In genomic region chr7:137626469-137627067, GRCh38 we compare ENCODE assay signal across 8 cellular contexts.
A peak's percentile ranks its signal among the peaks of the same experiment; 100 is the strongest.
DNase-seq lines count a peak whose midpoint lies in the region; ATAC-seq, FAIRE-seq and TF ChIP-seq lines count a peak whose summit lies in the region.

No MANE protein-coding gene starts in this region.

- TF ChIP-seq RAD21 in A549 (conservative IDR thresholded peaks at IDR 0.05 in 1 of 2, IDR thresholded peaks at IDR 0.05 in 1 of 2) (peak; percentile 23 to 37; a peak in 2 of 5 replicates), HCT116 (IDR thresholded peaks at IDR 0.05; ENCODE audit: low read depth) (peak; percentile 65)

- POLR2A ChIA-PET in A549 (lab: Yijun Ruan, JAX) (no interaction called here), HCT116 (lab: Charles Lee) (no interaction called here)

- 14% methylated on average over 8 of the region's 8 CpGs for WGBS in A549 (ENCODE audit: missing lambda C conversion rate)

- H3K27ac Mint-ChIP-seq in activated CD8-positive, alpha-beta memory T cell treated with anti-CD3 and anti-CD28 coated beads, Interleukin-2, amount 10 ng/mL, durations not matched to agents 7 days and 5 days: no peak overlapping the region
- H3K27ac Mint-ChIP-seq in glutamatergic neuron (ENCODE audit: unreplicated experiment): no peak overlapping the region

- peak; percentile 48 for TF ChIP-seq CTCF in A549 (IDR thresholded peaks at IDR 0.05)
- TF ChIP-seq CTCF in HCT116 (IDR thresholded peaks at IDR 0.05 in 2 of 3, conservative IDR thresholded peaks at IDR 0.05 in 1 of 3; ENCODE audit: borderline replicate concordance in 1 of 3, insufficient read depth in 1 of 3, low read depth in 2 of 3, low read length in 2 of 3): peak; percentile 50 to 83 (median 76); a peak in 5 of 6 replicates
- peak; percentile 79 for TF ChIP-seq CTCF in glutamatergic neuron (IDR thresholded peaks at IDR 0.05; ENCODE audit: partially characterized antibody, unreplicated experiment)

- no peaks in the 10 kb centered on the region for H4K20me1 ChIP-seq in HCT116 (ENCODE audit: insufficient read depth)

- no peak for TF ChIP-seq POLR2A in A549 (IDR thresholded peaks at IDR 0.05; ENCODE audit: low read length)
- no peak for TF ChIP-seq POLR2A in HCT116 (IDR thresholded peaks at IDR 0.05; ENCODE audit: borderline replicate concordance, extremely low read depth, insufficient read depth, insufficient read length)

- H3K27ac ChIP-seq in A549 (no peak overlapping the region), HCT116 (ENCODE audit: low read depth, low read length) (no peak overlapping the region)

- H3K9me3 ChIP-seq in A549 (no peaks in the 10 kb centered on the region), HCT116 (ENCODE audit: control insufficient read depth in 1 of 2, insufficient read depth in 1 of 2, low read depth in 1 of 2, low read length in 2 of 2) (no peaks in the 10 kb centered on the region)

- no peak overlapping the region for H3K9ac ChIP-seq in HCT116 (ENCODE audit: low read length)

- no peaks in the 10 kb centered on the region for H3K9me3 Mint-ChIP-seq in activated CD8-positive, alpha-beta memory T cell treated with anti-CD3 and anti-CD28 coated beads, Interleukin-2, amount 10 ng/mL, durations not matched to agents 7 days and 5 days (ENCODE audit: low read depth)
- H3K9me3 Mint-ChIP-seq in glutamatergic neuron (ENCODE audit: unreplicated experiment): no peaks in the 10 kb centered on the region

- H3K4me1 Mint-ChIP-seq in activated CD8-positive, alpha-beta memory T cell treated with anti-CD3 and anti-CD28 coated beads, Interleukin-2, amount 10 ng/mL, durations not matched to agents 7 days and 5 days: no peaks in the 10 kb centered on the region
- H3K4me1 Mint-ChIP-seq in glutamatergic neuron (ENCODE audit: low read depth, unreplicated experiment): no peaks in the 10 kb centered on the region

- H3K27me3 Mint-ChIP-seq in activated CD8-positive, alpha-beta memory T cell treated with anti-CD3 and anti-CD28 coated beads, Interleukin-2, amount 10 ng/mL, durations not matched to agents 7 days and 5 days: peaks cover 15% of the 10 kb centered on the region
- H3K27me3 Mint-ChIP-seq in glutamatergic neuron (ENCODE audit: unreplicated experiment): peaks cover 3% of the 10 kb centered on the region

- H2AFZ ChIP-seq in HCT116 (ENCODE audit: low read depth, low read length, poor library complexity, severe bottlenecking): no peak overlapping the region

- no TSS peak for BruUV-seq in HCT116 (replicated peaks; lab: Mats Ljungman, UMichigan)

- no peaks in the 10 kb centered on the region for H3K79me2 ChIP-seq in HCT116 (ENCODE audit: insufficient read depth, low read length)

- FAIRE-seq in A549 (lab: Jason Lieb, UNC): no peak

- no peaks in the 10 kb centered on the region for H3K4me1 ChIP-seq in A549
- H3K4me1 ChIP-seq in HCT116 (ENCODE audit: control insufficient read depth in 1 of 2, insufficient read depth in 2 of 2, low read length in 2 of 2): no peaks in the 10 kb centered on the region

- H3K9me2 ChIP-seq in HCT116 (ENCODE audit: insufficient read depth): no peaks in the 10 kb centered on the region

- no peaks in the 10 kb centered on the region for H3K36me3 ChIP-seq in HCT116 (ENCODE audit: control insufficient read depth in 1 of 2, insufficient read depth in 2 of 2, low read length in 2 of 2)

- H3K27me3 ChIP-seq in HCT116 (ENCODE audit: insufficient read depth, low read length): peaks cover 11% of the 10 kb centered on the region

- RAD21 ChIA-PET in HCT116 (lab: Charles Lee; ENCODE audit: low non-redundant PET in 1 of 2, low total read pairs in 2 of 2, uncharacterized antibody in 2 of 2, unreplicated experiment in 2 of 2): interaction anchor here in 1 of 2 experiments (0.6 kb wide), 1 partner anchor 21 kb away, joined by 3 read pairs; no protein-coding TSS in a partner anchor

- no peak for TF ChIP-seq EP300 in A549 (IDR thresholded peaks at IDR 0.05)

- H3K36me3 Mint-ChIP-seq in activated CD8-positive, alpha-beta memory T cell treated with anti-CD3 and anti-CD28 coated beads, Interleukin-2, amount 10 ng/mL, durations not matched to agents 7 days and 5 days: no peaks in the 10 kb centered on the region
- H3K36me3 Mint-ChIP-seq in glutamatergic neuron (ENCODE audit: unreplicated experiment): no peaks in the 10 kb centered on the region

- no peak overlapping the region for H3K4me3 Mint-ChIP-seq in activated CD8-positive, alpha-beta memory T cell treated with anti-CD3 and anti-CD28 coated beads, Interleukin-2, amount 10 ng/mL, durations not matched to agents 7 days and 5 days
- H3K4me3 Mint-ChIP-seq in glutamatergic neuron (ENCODE audit: unreplicated experiment): no peak overlapping the region

- ATAC-seq in A549 (peak in 1 of 2 experiments; percentile 86; a peak in 3 of 6 replicates), HCT116 (peak; percentile 86), sciatic nerve (no peak), HG02970 (IDR thresholded peaks at IDR 0.05; ENCODE audit: low FRiP score, unreplicated experiment) (no peak)
- no peak for ATAC-seq in activated CD8-positive, alpha-beta memory T cell treated with anti-CD3 and anti-CD28 coated beads, Interleukin-2, amount 10 ng/mL, durations not matched to agents 7 days and 5 days

- intact Hi-C loops in HCT116 (cut with micrococcal nuclease) (loop anchor here (1.0 kb wide), 1 partner anchor 20 kb away; no protein-coding TSS in a partner anchor), sciatic nerve (cut with DNase I) (no loop called here)

- DNase-seq in A549 (ENCODE audit: low read depth in 1 of 2, low spot score in 1 of 2) (peak; percentile 27 to 35), GM04504 (ENCODE audit: low read depth) (peak; percentile 30), HCT116 (ENCODE audit: low read depth, low spot score) (peak; percentile 31), NAMALWA (ENCODE audit: low spot score) (peak; percentile 81), glutamatergic neuron (peak; percentile 76), sciatic nerve (ENCODE audit: low spot score) (peak; percentile 61)
- DNase-seq in activated CD8-positive, alpha-beta memory T cell treated with anti-CD3 and anti-CD28 coated beads, Interleukin-2, amount 10 ng/mL, durations not matched to agents 7 days and 5 days: peak; percentile 57

- CTCF ChIA-PET in A549 (lab: Yijun Ruan, JAX) (interaction anchor here (0.5 to 1.5 kb wide), 12 partner anchors 8 to 1048 kb away, joined by 3 to 5 read pairs (median 4); no protein-coding TSS in a partner anchor), HCT116 (lab: Charles Lee) (interaction anchor here (0.6 to 2.4 kb wide), 11 partner anchors 8 to 472 kb away, joined by 3 to 15 read pairs (median 4); no protein-coding TSS in a partner anchor)
- CTCF ChIA-PET in activated CD8-positive, alpha-beta memory T cell treated with anti-CD3 and anti-CD28 coated beads, Interleukin-2, amount 10 ng/mL, durations not matched to agents 7 days and 5 days (lab: Charles Lee): interaction anchor here (0.6 to 1.3 kb wide), 5 partner anchors 9 to 33 kb away, joined by 3 to 8 read pairs (median 4); no protein-coding TSS in a partner anchor

- H3K4me2 ChIP-seq in A549 (no peak overlapping the region), HCT116 (ENCODE audit: low read length) (no peak overlapping the region)

- H3K4me3 ChIP-seq in A549 (no peak overlapping the region), HCT116 (replicated peaks in 1 of 2; ENCODE audit: low read depth in 1 of 2, low read length in 2 of 2) (no peak overlapping the region)

TF ChIP-seq in A549, 52 proteins besides CTCF, POLR2A, EP300 and RAD21:
- no peak for TF ChIP-seq EHF (CRISPR knock-in tag; IDR thresholded peaks at IDR 0.05)
- TF ChIP-seq SMC3 (IDR thresholded peaks at IDR 0.05): peak; percentile 18; the same call in 1 of the 3 replicates
- no peak for TF ChIP-seq RNF2 (IDR thresholded peaks at IDR 0.05; ENCODE audit: borderline replicate concordance, low read depth)

TF ChIP-seq in HCT116, 20 proteins besides CTCF, POLR2A, EP300 and RAD21:
- TF ChIP-seq YY1 (IDR thresholded peaks at IDR 0.05; ENCODE audit: extremely low read depth, insufficient replicate concordance, low read depth, low read length) (peak; percentile 49), ATF3 (IDR thresholded peaks at IDR 0.05) (no peak), CEBPB (IDR thresholded peaks at IDR 0.05; ENCODE audit: low read depth) (no peak), EZH2phosphoT487 (IDR thresholded peaks at IDR 0.05; ENCODE audit: borderline replicate concordance) (no peak), FOSL1 (IDR thresholded peaks at IDR 0.05; ENCODE audit: low read depth) (no peak), REST (IDR thresholded peaks at IDR 0.05; ENCODE audit: low read depth) (no peak), JUND (IDR thresholded peaks at IDR 0.05) (no peak)

Comparison
In these comparisons a context has a peak if more than half of its experiments do, and no peak if none do; other contexts are left out.
1. DNase-seq: peak in every context shown above with its lines; median percentile 81 in NAMALWA; 76 in glutamatergic neuron; 61 in sciatic nerve; 57 in activated CD8-positive, alpha-beta memory T cell treated with anti-CD3 and anti-CD28 coated beads, Interleukin-2, amount 10 ng/mL, durations not matched to agents 7 days and 5 days; 31 in A549; 31 in HCT116; 30 in GM04504.
2. Of the 6 proteins assayed by ChIP-seq in both A549 and HCT116: peak only in A549: none; only in HCT116: none; in both: CTCF and RAD21; in neither: 4.